29 cellular contexts compared by ENCODE assay signal in the genomic region with DNA sequence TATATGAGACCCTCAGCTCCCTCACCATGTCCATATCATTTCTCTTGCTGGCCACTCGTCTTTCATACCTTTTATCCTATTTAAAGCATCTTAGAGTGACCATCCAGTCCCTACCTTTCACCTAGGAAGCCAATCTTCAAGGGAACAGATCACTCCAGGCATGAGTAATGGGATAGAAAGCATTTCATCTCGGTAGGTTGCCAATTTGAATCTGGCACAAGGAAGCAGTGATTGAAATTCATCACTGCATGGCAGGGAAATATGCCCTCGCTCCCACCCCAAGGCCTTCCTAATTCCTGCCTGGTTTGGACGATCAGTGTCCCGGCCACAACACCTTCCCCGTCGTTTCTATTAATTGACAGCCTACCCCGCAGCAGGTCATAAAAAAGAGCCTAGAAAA.
"Had no signal": no experiment of that assay in that cellular context is flagged by ENCODE, and none has a peak within 500 bp of the region (broad histone marks: within the 10 kb centered on the region; RNA-seq: fewer than 3 reads in every experiment).

No MANE protein-coding gene starts in this region.

- H3K27ac ChIP-seq: neural progenitor cell, ovary, parathyroid adenoma, psoas muscle, right lobe of liver, sigmoid colon, stomach, thoracic aorta, tibial artery, transverse colon, upper lobe of right lung, uterus had no signal

- H3K79me2 ChIP-seq: parathyroid adenoma had no signal

- ATAC-seq: naive thymus-derived CD4-positive, alpha-beta T cell; natural killer cell; psoas muscle; right cardiac atrium; right lobe of liver; stimulated activated effector memory CD8-positive, alpha-beta T cell treated with anti-CD3 and anti-CD28 coated beads, Interleukin-12 subunit alpha, Interleukin-12 subunit beta, amount 100 ng/mL, for 72 hours; stimulated activated naive B cell treated with anti-CD40 and anti-IgM and Interleukin-4, amounts not matched to agents 10 μg/mL and 1 μg/mL and 100 μg/mL, for 72 hours; upper lobe of right lung had no signal

- H3K4me3 Mint-ChIP-seq: naive thymus-derived CD4-positive, alpha-beta T cell; natural killer cell; nephron; neural progenitor cell; stimulated activated effector memory CD8-positive, alpha-beta T cell treated with anti-CD3 and anti-CD28 coated beads, Interleukin-12 subunit alpha, Interleukin-12 subunit beta, amount 100 ng/mL, for 72 hours; stimulated activated naive B cell treated with anti-CD40 and anti-IgM and Interleukin-4, amounts not matched to agents 10 μg/mL and 1 μg/mL and 100 μg/mL, for 72 hours; stimulated activated naive CD8-positive, alpha-beta T cell treated with anti-CD3 and anti-CD28 coated beads, Interleukin-15, Interleukin-2, amounts not matched to agents 100 ng/mL and 50 ng/mL, for 24 hours; type B pancreatic cell had no signal

- H3K4me1 Mint-ChIP-seq: stimulated activated effector memory CD8-positive, alpha-beta T cell treated with anti-CD3 and anti-CD28 coated beads, Interleukin-12 subunit alpha, Interleukin-12 subunit beta, amount 100 ng/mL, for 72 hours had no signal

- H3K9me3 Mint-ChIP-seq: natural killer cell; nephron; neural progenitor cell; stimulated activated effector memory CD8-positive, alpha-beta T cell treated with anti-CD3 and anti-CD28 coated beads, Interleukin-12 subunit alpha, Interleukin-12 subunit beta, amount 100 ng/mL, for 72 hours; stimulated activated naive B cell treated with anti-CD40 and anti-IgM and Interleukin-4, amounts not matched to agents 10 μg/mL and 1 μg/mL and 100 μg/mL, for 72 hours; type B pancreatic cell had no signal

- H3K9me3 ChIP-seq: ovary, psoas muscle, right lobe of liver, sigmoid colon, stomach, thoracic aorta, tibial artery, transverse colon, upper lobe of right lung, uterus had no signal

- H3K36me3 Mint-ChIP-seq: naive thymus-derived CD4-positive, alpha-beta T cell; natural killer cell; neural progenitor cell; stimulated activated effector memory CD8-positive, alpha-beta T cell treated with anti-CD3 and anti-CD28 coated beads, Interleukin-12 subunit alpha, Interleukin-12 subunit beta, amount 100 ng/mL, for 72 hours; stimulated activated naive B cell treated with anti-CD40 and anti-IgM and Interleukin-4, amounts not matched to agents 10 μg/mL and 1 μg/mL and 100 μg/mL, for 72 hours; type B pancreatic cell had no signal

- H3K4me1 ChIP-seq: parathyroid adenoma, right lobe of liver, sigmoid colon, transverse colon, upper lobe of right lung, uterus had no signal

- DNase-seq: naive thymus-derived CD4-positive, alpha-beta T cell; natural killer cell; occipital lobe; ovary; posterior cingulate gyrus; psoas muscle; right cardiac atrium; right lobe of liver; sigmoid colon; small intestine; stimulated activated CD4-positive, alpha-beta T cell treated with anti-CD3 and anti-CD28 coated beads, Interleukin-15, amount 100 ng/mL, for 24 hours; stimulated activated CD4-positive, alpha-beta T cell treated with anti-CD3 and anti-CD28 coated beads, Interleukin-2, amount 100 ng/mL, for 24 hours; stimulated activated CD4-positive, alpha-beta T cell treated with anti-CD3 and anti-CD28 coated beads, Interleukin-2, amount 100 ng/mL, for 48 hours; stimulated activated CD4-positive, alpha-beta T cell treated with anti-CD3 and anti-CD28 coated beads, Interleukin-4, amount 100 ng/mL, for 24 hours; stimulated activated naive B cell treated with anti-CD40 and anti-IgM and Interleukin-4, amounts not matched to agents 10 μg/mL and 1 μg/mL and 100 μg/mL, for 72 hours; stimulated activated naive CD4-positive, alpha-beta T cell treated with Interleukin-2 at 50 U/mL for 16 hours; stomach; tibial artery; transverse colon; upper lobe of right lung; uterus had no signal

- H2AFZ ChIP-seq: neural progenitor cell, parathyroid adenoma had no signal

- H3K27ac Mint-ChIP-seq: naive thymus-derived CD4-positive, alpha-beta T cell; natural killer cell; nephron; neural progenitor cell; progenitor cell of endocrine pancreas; stimulated activated effector memory CD8-positive, alpha-beta T cell treated with anti-CD3 and anti-CD28 coated beads, Interleukin-12 subunit alpha, Interleukin-12 subunit beta, amount 100 ng/mL, for 72 hours; stimulated activated naive B cell treated with anti-CD40 and anti-IgM and Interleukin-4, amounts not matched to agents 10 μg/mL and 1 μg/mL and 100 μg/mL, for 72 hours; stimulated activated naive CD8-positive, alpha-beta T cell treated with anti-CD3 and anti-CD28 coated beads, Interleukin-15, Interleukin-2, amounts not matched to agents 100 ng/mL and 50 ng/mL, for 24 hours; type B pancreatic cell had no signal

- H3K4me3 ChIP-seq: neural progenitor cell, ovary, psoas muscle, right lobe of liver, sigmoid colon, stomach, thoracic aorta, tibial artery, transverse colon, upper lobe of right lung, uterus had no signal

- H3K27me3 ChIP-seq: neural progenitor cell, ovary, right lobe of liver, tibial artery, uterus had no signal

- H3K36me3 ChIP-seq: neural progenitor cell, ovary, right lobe of liver, sigmoid colon, stomach, thoracic aorta, tibial artery, transverse colon, upper lobe of right lung, uterus had no signal

- H3K4me2 ChIP-seq: neural progenitor cell had no signal
